12 cellular contexts compared by ENCODE assay signal in genomic region chr9:131008563-131008908, GRCh38. TPM values are rescaled to one million over a fixed set of nuclear protein-coding genes. Genes with fewer than 3 reads are reported as not detected.
DNase-seq lines count a peak whose midpoint lies in the region; TF ChIP-seq lines count a peak whose summit lies in the region.
"Had no signal": no experiment of that assay in that cellular context is flagged by ENCODE, and none has a peak within 500 bp of the region (broad histone marks: within the 10 kb centered on the region; RNA-seq: fewer than 3 reads in every experiment).

No MANE protein-coding gene starts in this region.

- no peaks in the 10 kb centered on the region for H3K4me1 ChIP-seq in BE2C
- peaks cover 22% of the 10 kb centered on the region for H3K4me1 ChIP-seq in HUES48 (ENCODE audit: control insufficient read depth, insufficient read depth, low read length)

- H3K9ac ChIP-seq in HUES48 (ENCODE audit: low read depth, low read length), result no peak overlapping the region

- H3K36me3 Mint-ChIP-seq in chondrocyte (ENCODE audit: low read depth) (no peaks in the 10 kb centered on the region), nephron progenitor cell (ENCODE audit: low read depth) (no peaks in the 10 kb centered on the region)

- H3K27ac ChIP-seq in HUES48 (ENCODE audit: low read depth, low read length), result no peak overlapping the region
- H3K27ac ChIP-seq: PC-9 had no signal

- DNase-seq in BE2C (no peak), chondrocyte (ENCODE audit: low spot score) (no peak), nephron progenitor cell (no peak), COLO829 (ENCODE audit: low spot score) (no peak), amniotic stem cell (lab: John Stamatoyannopoulos, UW) (no peak), NOMO-1 treated with DMSO at 0.1 percent for 48 hours (lab: John Stamatoyannopoulos, UW; ENCODE audit: unreplicated experiment) (no peak)
- DNase-seq in stimulated activated CD4-positive, alpha-beta T cell treated with anti-CD3 and anti-CD28 coated beads, Interleukin-15, amount 100 ng/mL, for 24 hours, result no peak
- DNase-seq: activated CD4-positive, CD25-positive, alpha-beta regulatory T cell; activated naive CD4-positive, alpha-beta T cell treated with Interleukin-2 at 50 U/mL for 16 hours; NCI-H1105 had no signal

- H3K27me3 Mint-ChIP-seq in chondrocyte (ENCODE audit: low read depth) (no peaks in the 10 kb centered on the region), nephron progenitor cell (ENCODE audit: low read depth, poor library complexity) (peaks cover 57% of the 10 kb centered on the region)

- H3K4me1 Mint-ChIP-seq in chondrocyte (ENCODE audit: low read depth), result peaks cover 21% of the 10 kb centered on the region
- H3K4me1 Mint-ChIP-seq in nephron progenitor cell, result peaks cover 26% of the 10 kb centered on the region

- H3K9me3 Mint-ChIP-seq in chondrocyte (ENCODE audit: low read depth) (peaks cover 3% of the 10 kb centered on the region), nephron progenitor cell (peaks cover 15% of the 10 kb centered on the region)

- H3K4me3 ChIP-seq in BE2C (ENCODE audit: low read depth, low read length) (peak overlapping the region; percentile 20), HUES48 (ENCODE audit: low read depth, low read length) (peak overlapping the region; percentile 67; the same call in 1 of the 2 replicates)
- H3K4me3 ChIP-seq: PC-9 had no signal

- H3K36me3 ChIP-seq in BE2C, result no peaks in the 10 kb centered on the region
- peaks cover 3% of the 10 kb centered on the region; the same call in 1 of the 2 replicates for H3K36me3 ChIP-seq in HUES48 (ENCODE audit: control insufficient read depth, insufficient read depth, low read length)

- TF ChIP-seq CTCF in BE2C (IDR thresholded peaks at IDR 0.05; ENCODE audit: low read depth, low read length), result no peak
- no peak for TF ChIP-seq CTCF in chondrocyte (IDR thresholded peaks at IDR 0.05)
- TF ChIP-seq CTCF in nephron progenitor cell (IDR thresholded peaks at IDR 0.05), result no peak

- H3K9me3 ChIP-seq in BE2C (0 out of 2 replicates have a peak, but pooled peaks cover 3% of the 10 kb centered on the region), HUES48 (ENCODE audit: control insufficient read depth, insufficient read depth, low read length) (no peaks in the 10 kb centered on the region)

- H3K27ac Mint-ChIP-seq in chondrocyte (ENCODE audit: unreplicated experiment) (no peak overlapping the region), nephron progenitor cell (no peak overlapping the region)

- H3K27me3 ChIP-seq in BE2C, result peaks cover 18% of the 10 kb centered on the region
- H3K27me3 ChIP-seq in HUES48 (ENCODE audit: control insufficient read depth, insufficient read depth, low read length), result peaks cover 7% of the 10 kb centered on the region

- H3K4me3 Mint-ChIP-seq in chondrocyte (ENCODE audit: unreplicated experiment), result peak overlapping the region; percentile 57
- peak overlapping the region; percentile 50 for H3K4me3 Mint-ChIP-seq in nephron progenitor cell

RNA-seq across cellular contexts. Expression of gene LAMC3, which starts 0.4 kb away (rescaled TPM):
- not detected for polyA plus RNA-seq in BE2C (2012; ENCODE audit: insufficient read depth, insufficient read length, low read depth)
- total RNA-seq in chondrocyte, result 0.95 to 7.3 TPM (median 1.2 TPM) in 3 replicates
